8 cellular contexts compared by ENCODE assay signal in the genomic region with DNA sequence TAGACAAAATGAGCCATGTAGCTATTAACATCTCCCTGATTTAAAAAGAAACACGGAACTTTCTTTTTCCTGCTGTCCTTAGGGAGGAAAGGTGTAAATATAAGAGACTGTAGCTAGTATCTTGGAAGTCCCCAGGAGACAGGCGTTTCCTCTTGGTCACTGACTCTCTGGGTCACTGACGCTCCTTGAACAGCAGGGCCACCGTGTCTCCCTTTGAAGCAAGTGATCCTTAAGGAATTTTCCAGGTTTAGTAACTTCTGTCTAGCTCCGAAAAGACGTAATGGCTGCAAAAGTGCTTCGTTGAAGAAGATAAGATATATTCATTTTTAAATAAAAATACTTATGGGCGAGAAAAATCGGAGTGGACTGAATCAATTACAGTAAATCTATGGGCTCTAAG.
DNase-seq lines count a peak whose midpoint lies in the region; ATAC-seq and TF ChIP-seq lines count a peak whose summit lies in the region.

No MANE protein-coding gene starts in this region.

- H3K9me3 ChIP-seq in iPS-15b (ENCODE audit: control insufficient read depth, insufficient read depth, low read length) = no peaks in the 10 kb centered on the region

- no peaks in the 10 kb centered on the region for H3K9me3 Mint-ChIP-seq in stimulated activated naive B cell treated with anti-CD40 and anti-IgM and Interleukin-4, amounts not matched to agents 10 μg/mL and 1 μg/mL and 100 μg/mL, for 72 hours

- peak overlapping the region; percentile 52 for H3K27ac Mint-ChIP-seq in stimulated activated naive B cell treated with anti-CD40 and anti-IgM and Interleukin-4, amounts not matched to agents 10 μg/mL and 1 μg/mL and 100 μg/mL, for 72 hours

- H3K4me1 Mint-ChIP-seq in stimulated activated naive B cell treated with anti-CD40 and anti-IgM and Interleukin-4, amounts not matched to agents 10 μg/mL and 1 μg/mL and 100 μg/mL, for 72 hours = peaks cover 31 to 49% of the 10 kb centered on the region in 2 donors

- H3K4me1 ChIP-seq in iPS-15b (ENCODE audit: control insufficient read depth, insufficient read depth, low read length) = peaks cover 13% of the 10 kb centered on the region

- H3K36me3 ChIP-seq in iPS-15b (ENCODE audit: control insufficient read depth, insufficient read depth, low read length) = no peaks in the 10 kb centered on the region

- no peak for ATAC-seq in stimulated activated naive B cell treated with anti-CD40 and anti-IgM and Interleukin-4, amounts not matched to agents 10 μg/mL and 1 μg/mL and 100 μg/mL, for 72 hours (replicated peaks)
- no peak for ATAC-seq in HG03565 (IDR thresholded peaks at IDR 0.05; ENCODE audit: unreplicated experiment)

- peaks cover 18 to 25% of the 10 kb centered on the region in 2 donors for H3K36me3 Mint-ChIP-seq in stimulated activated naive B cell treated with anti-CD40 and anti-IgM and Interleukin-4, amounts not matched to agents 10 μg/mL and 1 μg/mL and 100 μg/mL, for 72 hours

- H3K9ac ChIP-seq in iPS-15b (ENCODE audit: low read depth, low read length) = peak overlapping the region; percentile 63

- H3K27me3 Mint-ChIP-seq in stimulated activated naive B cell treated with anti-CD40 and anti-IgM and Interleukin-4, amounts not matched to agents 10 μg/mL and 1 μg/mL and 100 μg/mL, for 72 hours = no peaks in the 10 kb centered on the region

- peak overlapping the region; percentile 80 for H3K4me3 ChIP-seq in WI38 (ENCODE audit: low read depth, low read length)
- peak overlapping the region; percentile 96 for H3K4me3 ChIP-seq in iPS-15b (ENCODE audit: low read depth, low read length)

- peak overlapping the region; percentile 81 to 88 for H3K4me3 Mint-ChIP-seq in stimulated activated naive B cell treated with anti-CD40 and anti-IgM and Interleukin-4, amounts not matched to agents 10 μg/mL and 1 μg/mL and 100 μg/mL, for 72 hours

- DNase-seq in NCI-H82 (lab: John Stamatoyannopoulos, UW) (peak; percentile 28), NCI-H82 treated with DMSO at 0.1 percent for 48 hours (lab: John Stamatoyannopoulos, UW; ENCODE audit: unreplicated experiment) (no peak), ecto neural progenitor cell (ENCODE audit: low spot score) (no peak)
- no peak for DNase-seq in stimulated activated naive B cell treated with anti-CD40 and anti-IgM and Interleukin-4, amounts not matched to agents 10 μg/mL and 1 μg/mL and 100 μg/mL, for 72 hours
- no peak for DNase-seq in stimulated activated naive CD4-positive, alpha-beta T cell (lab: John Stamatoyannopoulos, UW)

- no peak for TF ChIP-seq CTCF in WI38 (IDR thresholded peaks at IDR 0.05; ENCODE audit: low read depth, low read length)

- no peaks in the 10 kb centered on the region for H3K27me3 ChIP-seq in iPS-15b (ENCODE audit: control insufficient read depth, insufficient read depth, low read length)
